ENCODE assay signal across 8 cellular contexts in genomic region chr17:5419356-5419958, GRCh38. TPM values are rescaled to one million over a fixed set of nuclear protein-coding genes. Genes with fewer than 3 reads are reported as not detected.
DNase-seq lines count a peak whose midpoint lies in the region; ATAC-seq lines count a peak whose summit lies in the region.

NUP88 (minus strand) TSS chr17:5419662; CDS start chr17:5419650, 12 bp downstream.

- H3K36me3 Mint-ChIP-seq in effector memory CD8-positive, alpha-beta T cell (ENCODE audit: insufficient read depth) = peaks cover 54% of the 10 kb centered on the region
- peaks cover 10% of the 10 kb centered on the region for H3K36me3 Mint-ChIP-seq in memory B cell

- ATAC-seq in GM21360 (IDR thresholded peaks at IDR 0.05; ENCODE audit: unreplicated experiment) = peak; percentile 84
- peak; percentile 86 for ATAC-seq in effector memory CD8-positive, alpha-beta T cell (replicated peaks)
- ATAC-seq in memory B cell (ENCODE audit: low read depth) = peak; percentile 79

- no peaks in the 10 kb centered on the region for H3K27me3 Mint-ChIP-seq in effector memory CD8-positive, alpha-beta T cell
- no peaks in the 10 kb centered on the region for H3K27me3 Mint-ChIP-seq in memory B cell

- peak within 1 kb of the TSS; percentile 96 to 97 for H3K4me3 Mint-ChIP-seq in effector memory CD8-positive, alpha-beta T cell
- H3K4me3 Mint-ChIP-seq in memory B cell = peak within 1 kb of the TSS; percentile 98

- DNase-seq in COLO668 (lab: John Stamatoyannopoulos, UW; ENCODE audit: unreplicated experiment) (peak; percentile 93), HT1080 (ENCODE audit: low read depth) (peak; percentile 98), NOMO-1 treated with DMSO at 0.1 percent for 48 hours (lab: John Stamatoyannopoulos, UW; ENCODE audit: unreplicated experiment) (peak; percentile 97), memory B cell (ENCODE audit: low spot score in 2 of 2) (peak; percentile 88 to 94)
- peak; percentile 92 to 94 for DNase-seq in activated CD8-positive, alpha-beta memory T cell treated with anti-CD3 and anti-CD28 coated beads for 4 hours (ENCODE audit: low read depth in 2 of 2)
- DNase-seq in effector memory CD8-positive, alpha-beta T cell = peak; percentile 93 to 96 (median 94)
- DNase-seq in stimulated activated CD8-positive, alpha-beta memory T cell treated with anti-CD3 and anti-CD28 coated beads, Interleukin-12 subunit alpha, Interleukin-12 subunit beta, amount 100 ng/mL, for 24 hours (ENCODE audit: extremely low read depth) = peak; percentile 93

- no peaks in the 10 kb centered on the region for H3K9me3 Mint-ChIP-seq in effector memory CD8-positive, alpha-beta T cell
- no peaks in the 10 kb centered on the region for H3K9me3 Mint-ChIP-seq in memory B cell

- peaks cover 11 to 21% of the 10 kb centered on the region in 2 donors for H3K4me1 Mint-ChIP-seq in effector memory CD8-positive, alpha-beta T cell (ENCODE audit: low read depth in 2 of 2)
- peaks cover 21% of the 10 kb centered on the region for H3K4me1 Mint-ChIP-seq in memory B cell

- peak within 1 kb of the TSS; percentile 88 to 95 for H3K27ac Mint-ChIP-seq in effector memory CD8-positive, alpha-beta T cell
- H3K27ac Mint-ChIP-seq in memory B cell = peak within 1 kb of the TSS; percentile 98

RNA-seq across cellular contexts. Expression of gene NUP88, which starts in this region (rescaled TPM):
- total RNA-seq in HT1080 (2014; rRNA removed; shearing (Covaris generic)) = 163 and 219 TPM in 2 replicates
- polyA plus RNA-seq in HT1080 (2015; cell fraction: cytosol; rRNA removed) = 73.2 and 83.1 TPM in 2 replicates
- polyA plus RNA-seq in HT1080 (2015; cell fraction: nucleus; rRNA removed) = 63.1 and 77.3 TPM in 2 replicates

Comparison
In these comparisons a context has a peak if more than half of its experiments do, and no peak if none do; other contexts are left out.
1. Peak in every context shown above with its lines: DNase-seq and ATAC-seq.